Comparison of ENCODE assay signal across 1 cellular context in the genomic region with DNA sequence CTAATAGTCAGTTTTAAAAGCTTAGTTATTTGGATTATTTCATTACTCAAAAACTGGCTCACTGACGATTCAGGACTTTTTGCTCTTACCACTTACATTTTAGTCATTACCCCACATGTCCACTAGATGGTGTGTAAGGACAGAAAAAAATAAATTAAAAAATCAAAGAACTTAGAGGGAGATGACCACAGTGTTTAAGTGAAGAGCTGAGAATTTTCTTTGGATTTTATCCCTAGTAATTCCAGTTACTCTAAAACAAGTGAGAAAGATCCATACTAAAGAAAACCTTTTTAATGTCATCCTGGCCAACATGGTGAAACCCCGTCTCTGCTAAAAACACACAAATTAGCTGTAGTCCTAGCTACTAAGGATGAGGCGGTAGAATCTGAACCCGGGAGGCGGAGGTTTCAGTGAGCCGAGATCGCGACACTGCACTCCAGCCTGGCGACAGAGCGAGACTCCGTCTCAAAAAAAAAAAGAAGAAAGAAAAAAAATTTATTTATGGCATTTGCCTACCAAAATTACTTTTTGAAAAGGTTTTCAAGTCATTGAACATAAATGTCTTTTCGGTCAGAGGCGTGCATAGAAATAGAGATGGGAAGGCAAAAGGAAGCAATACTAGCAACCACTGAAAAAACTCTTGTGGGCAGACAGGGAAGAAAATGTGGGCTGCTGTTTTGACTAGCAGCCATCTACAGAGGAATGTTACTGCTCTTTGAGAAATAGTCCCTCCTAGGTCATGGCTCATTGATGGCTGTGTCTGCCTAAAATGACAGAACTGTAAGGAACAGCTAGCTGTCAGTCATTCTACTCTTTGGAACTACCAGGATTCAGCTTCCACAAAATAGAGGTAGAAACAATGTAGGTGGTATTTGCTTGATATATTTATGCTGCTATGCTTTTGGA.
TF ChIP-seq lines count a peak whose summit lies in the region.

No MANE protein-coding gene starts in this region.

TF ChIP-seq in endothelial cell of umbilical vein, 7 proteins besides CTCF, POLR2A, EP300 and RAD21:
- no peak for TF ChIP-seq EZH2 (IDR thresholded peaks at IDR 0.05; ENCODE audit: borderline replicate concordance, low read depth, low read length, severe bottlenecking)
- no peak for TF ChIP-seq GATA2 (IDR thresholded peaks at IDR 0.05; ENCODE audit: insufficient read depth, insufficient read length, low read depth, low read length)
- TF ChIP-seq, protein P1, sequence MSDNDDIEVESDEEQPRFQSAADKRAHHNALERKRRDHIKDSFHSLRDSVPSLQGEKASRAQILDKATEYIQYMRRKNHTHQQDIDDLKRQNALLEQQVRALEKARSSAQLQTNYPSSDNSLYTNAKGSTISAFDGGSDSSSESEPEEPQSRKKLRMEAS (IDR thresholded peaks at IDR 0.05; ENCODE audit: insufficient read depth, insufficient read length) = no peak
